ENCODE assay signal across 17 cellular contexts in genomic region chr1:10155087-10155712, GRCh38. TPM values are rescaled to one million over a fixed set of nuclear protein-coding genes. Genes with fewer than 3 reads are reported as not detected.
DNase-seq lines count a peak whose midpoint lies in the region; ATAC-seq and TF ChIP-seq lines count a peak whose summit lies in the region.
"Had no signal": no experiment of that assay in that cellular context is flagged by ENCODE, and none has a peak within 500 bp of the region (broad histone marks: within the 10 kb centered on the region; RNA-seq: fewer than 3 reads in every experiment).

No MANE protein-coding gene starts in this region.

- H3K4me1 Mint-ChIP-seq in activated CD8-positive, alpha-beta T cell treated with anti-CD3 and anti-CD28 coated beads for 36 hours (ENCODE audit: low read depth) = no peaks in the 10 kb centered on the region
- H3K4me1 Mint-ChIP-seq in activated CD8-positive, alpha-beta T cell treated with anti-CD3 and anti-CD28 coated beads, Interleukin-2, amount 10 ng/mL, durations not matched to agents 7 days and 5 days (ENCODE audit: low read depth) = peaks cover 2% of the 10 kb centered on the region

- POLR2A ChIA-PET in activated CD8-positive, alpha-beta T cell treated with anti-CD3 and anti-CD28 coated beads for 36 hours (lab: Charles Lee) = no interaction called here
- POLR2A ChIA-PET in activated CD8-positive, alpha-beta T cell treated with anti-CD3 and anti-CD28 coated beads, Interleukin-2, amount 10 ng/mL, durations not matched to agents 7 days and 5 days (lab: Charles Lee) = no interaction called here

- no peak for ATAC-seq in activated CD8-positive, alpha-beta T cell treated with anti-CD3 and anti-CD28 coated beads for 36 hours
- no peak for ATAC-seq in activated CD8-positive, alpha-beta T cell treated with anti-CD3 and anti-CD28 coated beads, Interleukin-2, amount 10 ng/mL, durations not matched to agents 7 days and 5 days
- ATAC-seq in mucosa of descending colon = no peak
- ATAC-seq: A549 had no signal

- H3K27ac Mint-ChIP-seq in activated CD8-positive, alpha-beta T cell treated with anti-CD3 and anti-CD28 coated beads for 36 hours = peak overlapping the region; percentile 47
- H3K27ac Mint-ChIP-seq in activated CD8-positive, alpha-beta T cell treated with anti-CD3 and anti-CD28 coated beads, Interleukin-2, amount 10 ng/mL, durations not matched to agents 7 days and 5 days = no peak overlapping the region
- H3K27ac Mint-ChIP-seq: activated T-helper 2 cell treated with anti-CD3 and anti-CD28 coated beads, Interferon-gamma antibody, Interleukin-2, Interleukin-4, amounts not matched to agents 10 μg/mL and 5 μg/mL and 100 μg/mL, durations not matched to agents 14 hours and 24 hours and 36 hours; CD4-positive, alpha-beta T cell had no signal

- no peaks in the 10 kb centered on the region for H3K4me1 ChIP-seq in mucosa of descending colon (ENCODE audit: low read depth)
- H3K4me1 ChIP-seq: A549 had no signal

- H3K27ac ChIP-seq in dorsolateral prefrontal cortex (peak overlapping the region in 36 of 59 donors; percentile 3 to 88 (median 44)), substantia nigra (ENCODE audit: low read depth, low read length, poor library complexity, severe bottlenecking) (peak overlapping the region; percentile 45)
- H3K27ac ChIP-seq: A549 had no signal

- H3K9me3 Mint-ChIP-seq in activated CD8-positive, alpha-beta T cell treated with anti-CD3 and anti-CD28 coated beads for 36 hours = no peaks in the 10 kb centered on the region
- no peaks in the 10 kb centered on the region for H3K9me3 Mint-ChIP-seq in activated CD8-positive, alpha-beta T cell treated with anti-CD3 and anti-CD28 coated beads, Interleukin-2, amount 10 ng/mL, durations not matched to agents 7 days and 5 days (ENCODE audit: insufficient read depth)
- H3K9me3 Mint-ChIP-seq: activated T-helper 2 cell treated with anti-CD3 and anti-CD28 coated beads, Interferon-gamma antibody, Interleukin-2, Interleukin-4, amounts not matched to agents 10 μg/mL and 5 μg/mL and 100 μg/mL, durations not matched to agents 14 hours and 24 hours and 36 hours; CD4-positive, alpha-beta T cell; immature natural killer cell had no signal

- CTCF ChIA-PET in activated CD8-positive, alpha-beta T cell treated with anti-CD3 and anti-CD28 coated beads for 36 hours (lab: Charles Lee) = interaction anchor here (0.9 to 1.3 kb wide), 2 partner anchors 55 to 205 kb away, joined by 3 to 4 read pairs; partner anchors contain the start of gene KIF1B
- CTCF ChIA-PET in activated CD8-positive, alpha-beta T cell treated with anti-CD3 and anti-CD28 coated beads, Interleukin-2, amount 10 ng/mL, durations not matched to agents 7 days and 5 days (lab: Charles Lee) = interaction anchor here (0.6 to 2.1 kb wide), 3 partner anchors 28 to 144 kb away, joined by 3 to 7 read pairs (median 3); no protein-coding TSS in a partner anchor

- no peak for DNase-seq in activated CD8-positive, alpha-beta T cell treated with anti-CD3 and anti-CD28 coated beads for 36 hours
- no peak for DNase-seq in activated CD8-positive, alpha-beta T cell treated with anti-CD3 and anti-CD28 coated beads, Interleukin-2, amount 10 ng/mL, durations not matched to agents 7 days and 5 days
- DNase-seq in dorsolateral prefrontal cortex (no peak), hepatic stellate cell (ENCODE audit: low spot score) (peak; percentile 27), substantia nigra (lab: John Stamatoyannopoulos, UW) (peak in 1 of 49 donors; percentile 40), mucosa of descending colon (no peak), GM13976 (ENCODE audit: low spot score) (no peak), GM19238 (ENCODE audit: insufficient read length, low spot score) (no peak)
- DNase-seq: activated CD4-positive, alpha-beta T cell treated with anti-CD3 and anti-CD28 coated beads, Interleukin-2, amount 50 U/mL, for 4 hours; CD4-positive, alpha-beta T cell; immature natural killer cell; NCI-H1105; NCI-H2171 treated with DMSO at 0.1 percent for 48 hours; nucleus accumbens had no signal

- no peaks in the 10 kb centered on the region for H3K9me3 ChIP-seq in mucosa of descending colon
- H3K9me3 ChIP-seq: A549, HAP-1 had no signal

- H3K4me3 ChIP-seq in dorsolateral prefrontal cortex (no peak overlapping the region), mucosa of descending colon (no peak overlapping the region)
- H3K4me3 ChIP-seq: A549, HAP-1 had no signal

- H3K36me3 Mint-ChIP-seq in activated CD8-positive, alpha-beta T cell treated with anti-CD3 and anti-CD28 coated beads for 36 hours (ENCODE audit: low read depth) = peaks cover 4% of the 10 kb centered on the region
- H3K36me3 Mint-ChIP-seq in activated CD8-positive, alpha-beta T cell treated with anti-CD3 and anti-CD28 coated beads, Interleukin-2, amount 10 ng/mL, durations not matched to agents 7 days and 5 days (ENCODE audit: low read depth) = peaks cover 1% of the 10 kb centered on the region

- in situ Hi-C loops in GM13976 (cut with MboI; ENCODE audit: low sequenced_read_pairs, unreplicated experiment) = no loop called here

- H3K27me3 Mint-ChIP-seq in activated CD8-positive, alpha-beta T cell treated with anti-CD3 and anti-CD28 coated beads for 36 hours = no peaks in the 10 kb centered on the region
- no peaks in the 10 kb centered on the region for H3K27me3 Mint-ChIP-seq in activated CD8-positive, alpha-beta T cell treated with anti-CD3 and anti-CD28 coated beads, Interleukin-2, amount 10 ng/mL, durations not matched to agents 7 days and 5 days (ENCODE audit: low read depth)
- H3K27me3 Mint-ChIP-seq: CD4-positive, alpha-beta T cell had no signal

- no peak overlapping the region for H3K4me3 Mint-ChIP-seq in activated CD8-positive, alpha-beta T cell treated with anti-CD3 and anti-CD28 coated beads for 36 hours
- no peak overlapping the region for H3K4me3 Mint-ChIP-seq in activated CD8-positive, alpha-beta T cell treated with anti-CD3 and anti-CD28 coated beads, Interleukin-2, amount 10 ng/mL, durations not matched to agents 7 days and 5 days
- H3K4me3 Mint-ChIP-seq: CD4-positive, alpha-beta T cell; immature natural killer cell had no signal

- no peak for TF ChIP-seq CTCF in activated CD8-positive, alpha-beta T cell treated with anti-CD3 and anti-CD28 coated beads for 36 hours (IDR thresholded peaks at IDR 0.05)
- TF ChIP-seq CTCF in dorsolateral prefrontal cortex (IDR thresholded peaks at IDR 0.05 in 54 of 56, conservative IDR thresholded peaks at IDR 0.05 in 2 of 56; ENCODE audit: low read depth in 1 of 56, partially characterized antibody in 56 of 56) (no peak), mucosa of descending colon (IDR thresholded peaks at IDR 0.05) (no peak), GM13976 (IDR thresholded peaks at IDR 0.05; ENCODE audit: borderline replicate concordance, control extremely low read depth, extremely low read depth, insufficient read depth, missing control alignments) (no peak)

- no peaks in the 10 kb centered on the region for H3K36me3 ChIP-seq in mucosa of descending colon (ENCODE audit: low read depth)

- no peaks in the 10 kb centered on the region for H3K27me3 ChIP-seq in dorsolateral prefrontal cortex

- intact Hi-C loops in activated CD8-positive, alpha-beta T cell treated with anti-CD3 and anti-CD28 coated beads for 36 hours (cut with micrococcal nuclease) = no loop called here
- intact Hi-C loops in dorsolateral prefrontal cortex (cut with DNase I) (loop anchor here in 1 of 2 donors (10.0 kb wide), 1 partner anchor 120 kb away; the partner anchor contains the start of gene UBE4B), mucosa of descending colon (cut with DNase I, micrococcal nuclease) (no loop called here)

RNA-seq across cellular contexts. Expression of gene KIF1B, which starts 55.2 kb away (rescaled TPM):
- 1 to 10 TPM; 7.1 to 8.9 TPM for total RNA-seq in activated CD8-positive, alpha-beta T cell treated with anti-CD3 and anti-CD28 coated beads for 36 hours
- 1 to 10 TPM; 9.2 to 9.6 TPM for total RNA-seq in activated CD8-positive, alpha-beta T cell treated with anti-CD3 and anti-CD28 coated beads, Interleukin-2, amount 10 ng/mL, durations not matched to agents 7 days and 5 days
- total RNA-seq in dorsolateral prefrontal cortex (100 to 1,000 TPM; 238 to 416 (median 324) TPM), mucosa of descending colon (10 to 100 TPM; 35.6 to 62.2 (median 48.0) TPM)
